Comparison of ENCODE assay signal across 13 cellular contexts in genomic region chr1:183711691-183712401, GRCh38. TPM values are rescaled to one million over a fixed set of nuclear protein-coding genes. Genes with fewer than 3 reads are reported as not detected.
A peak's percentile ranks its signal among the peaks of the same experiment; 100 is the strongest.
DNase-seq lines count a peak whose midpoint lies in the region; ATAC-seq lines count a peak whose summit lies in the region.
"Had no signal": no experiment of that assay in that cellular context is flagged by ENCODE, and none has a peak within 500 bp of the region (broad histone marks: within the 10 kb centered on the region; RNA-seq: fewer than 3 reads in every experiment).

No MANE protein-coding gene starts in this region.

- peak; percentile 78 for ATAC-seq in sciatic nerve
- ATAC-seq: stimulated activated memory B cell treated with anti-CD40 and anti-IgM and Interleukin-4, amounts not matched to agents 10 μg/mL and 1 μg/mL and 100 μg/mL, for 72 hours had no signal

- H3K4me3 Mint-ChIP-seq in immature natural killer cell: no peak overlapping the region
- H3K4me3 Mint-ChIP-seq: stimulated activated memory B cell treated with anti-CD40 and anti-IgM and Interleukin-4, amounts not matched to agents 10 μg/mL and 1 μg/mL and 100 μg/mL, for 72 hours had no signal

- H4K20me1 ChIP-seq in GM23248 (ENCODE audit: insufficient read depth): no peaks in the 10 kb centered on the region

- no peak overlapping the region for H3K27ac Mint-ChIP-seq in immature natural killer cell
- H3K27ac Mint-ChIP-seq: stimulated activated memory B cell treated with anti-CD40 and anti-IgM and Interleukin-4, amounts not matched to agents 10 μg/mL and 1 μg/mL and 100 μg/mL, for 72 hours had no signal

- DNase-seq in GM23248 (peak; percentile 79), adipocyte (ENCODE audit: low read depth) (peak; percentile 63), head of caudate nucleus (peak in 31 of 42 donors; percentile 8 to 73 (median 48)), sciatic nerve (ENCODE audit: low spot score) (no peak), immature natural killer cell (no peak), NCI-H2196 treated with DMSO at 0.1 percent for 48 hours (lab: John Stamatoyannopoulos, UW; ENCODE audit: unreplicated experiment) (no peak), DMS53 treated with DMSO at 0.1 percent for 48 hours (lab: John Stamatoyannopoulos, UW; ENCODE audit: unreplicated experiment) (no peak)
- DNase-seq in activated CD8-positive, alpha-beta memory T cell treated with anti-CD3 and anti-CD28 coated beads, Interleukin-2, amount 50 U/mL, for 4 hours: no peak
- DNase-seq: activated CD8-positive, alpha-beta memory T cell treated with anti-CD3 and anti-CD28 coated beads, Interleukin-2, amount 50 U/mL, for 48 hours; adrenal gland had no signal

- no peaks in the 10 kb centered on the region for H3K79me2 ChIP-seq in GM23248 (ENCODE audit: insufficient read depth)

- peak overlapping the region; percentile 32 for H3K27ac ChIP-seq in GM23248
- H3K27ac ChIP-seq: adrenal gland had no signal

- H3K4me3 ChIP-seq in GM23248: no peak overlapping the region
- no peak overlapping the region for H3K4me3 ChIP-seq in adipocyte (ENCODE audit: low read length)
- H3K4me3 ChIP-seq: adrenal gland had no signal

- H3K9me2 ChIP-seq in GM23248 (ENCODE audit: insufficient read depth): no peaks in the 10 kb centered on the region

- H3F3A ChIP-seq in GM23248 (ENCODE audit: insufficient read depth): peaks cover 28% of the 10 kb centered on the region

- H3K9me3 ChIP-seq in GM23248 (ENCODE audit: low read depth): no peaks in the 10 kb centered on the region
- no peaks in the 10 kb centered on the region for H3K9me3 ChIP-seq in adipocyte (ENCODE audit: control insufficient read depth, low read length)
- H3K9me3 ChIP-seq: adrenal gland had no signal

- H3K36me3 Mint-ChIP-seq in immature natural killer cell: no peaks in the 10 kb centered on the region
- H3K36me3 Mint-ChIP-seq: stimulated activated memory B cell treated with anti-CD40 and anti-IgM and Interleukin-4, amounts not matched to agents 10 μg/mL and 1 μg/mL and 100 μg/mL, for 72 hours had no signal

- H3K27me3 ChIP-seq in GM23248 (replicated peaks; ENCODE audit: insufficient read depth) (no peaks in the 10 kb centered on the region), adipocyte (replicated peaks; ENCODE audit: control insufficient read depth, insufficient read depth, low read length) (no peaks in the 10 kb centered on the region)
- H3K27me3 ChIP-seq: adrenal gland had no signal

- in situ Hi-C loops in GM23248 (cut with MboI): no loop called here

- H3K9ac ChIP-seq in GM23248 (no peak overlapping the region), adipocyte (ENCODE audit: low read length) (no peak overlapping the region)

- WGBS in GM23248 (ENCODE audit: low coverage in 1 of 2, low lambda C conversion rate in 2 of 2, missing lambda C conversion rate in 2 of 2), 2 experiments: 4 to 7% methylated on average over 5 to 6 of the region's 6 CpGs

- intact Hi-C loops in head of caudate nucleus (cut with DNase I): no loop called here
- intact Hi-C loops in sciatic nerve (cut with DNase I): no loop called here

- H2AFZ ChIP-seq in GM23248: no peak overlapping the region

- H3K9me3 Mint-ChIP-seq in immature natural killer cell: no peaks in the 10 kb centered on the region
- H3K9me3 Mint-ChIP-seq: stimulated activated memory B cell treated with anti-CD40 and anti-IgM and Interleukin-4, amounts not matched to agents 10 μg/mL and 1 μg/mL and 100 μg/mL, for 72 hours had no signal

- H3K4me1 ChIP-seq in GM23248 (ENCODE audit: insufficient read depth): peaks cover 23% of the 10 kb centered on the region
- H3K4me1 ChIP-seq in adipocyte (ENCODE audit: control insufficient read depth, insufficient read depth, low read length): peaks cover 18% of the 10 kb centered on the region
- H3K4me1 ChIP-seq: adrenal gland had no signal

- H3K4me1 Mint-ChIP-seq in immature natural killer cell: no peaks in the 10 kb centered on the region
- H3K4me1 Mint-ChIP-seq: stimulated activated memory B cell treated with anti-CD40 and anti-IgM and Interleukin-4, amounts not matched to agents 10 μg/mL and 1 μg/mL and 100 μg/mL, for 72 hours had no signal

- H3K27me3 Mint-ChIP-seq in immature natural killer cell (ENCODE audit: low read depth in 3 of 3): no peaks in the 10 kb centered on the region
- H3K27me3 Mint-ChIP-seq: stimulated activated memory B cell treated with anti-CD40 and anti-IgM and Interleukin-4, amounts not matched to agents 10 μg/mL and 1 μg/mL and 100 μg/mL, for 72 hours had no signal

- peak overlapping the region; percentile 30 for H3K4me2 ChIP-seq in GM23248 (ENCODE audit: unreplicated experiment)

- H3K36me3 ChIP-seq in GM23248 (ENCODE audit: low read depth): no peaks in the 10 kb centered on the region
- no peaks in the 10 kb centered on the region for H3K36me3 ChIP-seq in adipocyte (ENCODE audit: control insufficient read depth, insufficient read depth, low read length, severe bottlenecking)
- H3K36me3 ChIP-seq: adrenal gland had no signal

RNA-seq across cellular contexts. Expression of gene APOBEC4, which starts 58.7 kb away (rescaled TPM):
- total RNA-seq in GM23248 (2014; rRNA removed; shearing (Covaris generic)): not detected in 2 replicates
- polyA plus RNA-seq in GM23248 (2016; fragmentation: Nextera tagmentation; extraction: Ambion mirVana) (not detected in 2 replicates), immature natural killer cell (not detected)
- total RNA-seq in sciatic nerve: not detected
- total RNA-seq: adrenal gland, H1 had no signal
- polyA plus RNA-seq: adrenal gland, H1, keratinocyte had no signal

Comparison
In these comparisons a context has a peak if more than half of its experiments do, and no peak if none do; other contexts are left out.
1. DNase-seq: peak in GM23248 (single experiment), adipocyte (single experiment) and head of caudate nucleus (31 of 42); none in sciatic nerve (single experiment), immature natural killer cell (0 of 3), NCI-H2196 treated with DMSO at 0.1 percent for 48 hours (single experiment), activated CD8-positive, alpha-beta memory T cell treated with anti-CD3 and anti-CD28 coated beads, Interleukin-2, amount 50 U/mL, for 4 hours (single experiment) and DMS53 treated with DMSO at 0.1 percent for 48 hours (single experiment).